Comparison of ENCODE assay signal across 1 cellular context in the genomic region with DNA sequence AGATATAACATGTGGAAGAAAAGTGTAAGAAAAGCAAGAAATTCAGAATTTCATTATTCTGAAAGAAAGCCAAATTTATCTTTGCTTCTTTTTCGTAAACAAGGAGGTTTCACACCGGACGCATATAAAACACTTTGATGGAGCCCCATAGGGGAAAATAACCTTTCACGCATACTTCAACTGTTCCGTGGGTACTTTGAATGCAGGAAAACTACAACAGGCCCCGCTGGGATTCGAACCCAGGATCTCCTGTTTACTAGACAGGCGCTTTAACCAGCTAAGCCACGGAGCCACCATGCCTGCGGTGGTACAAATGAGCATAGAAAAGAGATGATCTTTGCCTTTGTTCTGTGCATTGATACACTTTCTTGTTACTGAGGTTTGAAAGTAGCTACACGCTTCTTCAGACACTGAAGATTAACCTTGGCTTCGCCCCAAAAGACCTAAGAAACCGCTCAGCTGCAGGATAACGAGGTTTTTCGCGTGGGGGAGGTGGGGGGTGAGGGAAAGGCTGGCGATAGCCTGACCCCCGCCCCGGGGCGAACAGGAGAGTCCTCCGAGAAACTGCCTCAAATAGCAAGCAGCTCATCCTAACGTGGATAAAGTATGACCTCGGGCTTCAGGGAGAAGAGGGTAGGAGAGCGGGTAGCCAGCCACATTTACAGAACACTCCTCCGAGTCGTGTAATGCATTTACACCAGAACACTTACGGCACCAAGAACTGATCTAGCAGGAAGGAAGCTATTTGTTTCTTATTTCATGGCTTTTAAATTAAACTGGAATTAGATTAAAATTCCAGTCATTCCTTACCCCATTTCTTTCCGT.
A peak's percentile ranks its signal among the peaks of the same experiment; 100 is the strongest.
TF ChIP-seq lines count a peak whose summit lies in the region.

No MANE protein-coding gene starts in this region.

TF ChIP-seq in HepG2, 621 proteins besides CTCF, POLR2A, EP300 and RAD21 (continued from another document and continues in another):
- TF ChIP-seq, protein P1, sequence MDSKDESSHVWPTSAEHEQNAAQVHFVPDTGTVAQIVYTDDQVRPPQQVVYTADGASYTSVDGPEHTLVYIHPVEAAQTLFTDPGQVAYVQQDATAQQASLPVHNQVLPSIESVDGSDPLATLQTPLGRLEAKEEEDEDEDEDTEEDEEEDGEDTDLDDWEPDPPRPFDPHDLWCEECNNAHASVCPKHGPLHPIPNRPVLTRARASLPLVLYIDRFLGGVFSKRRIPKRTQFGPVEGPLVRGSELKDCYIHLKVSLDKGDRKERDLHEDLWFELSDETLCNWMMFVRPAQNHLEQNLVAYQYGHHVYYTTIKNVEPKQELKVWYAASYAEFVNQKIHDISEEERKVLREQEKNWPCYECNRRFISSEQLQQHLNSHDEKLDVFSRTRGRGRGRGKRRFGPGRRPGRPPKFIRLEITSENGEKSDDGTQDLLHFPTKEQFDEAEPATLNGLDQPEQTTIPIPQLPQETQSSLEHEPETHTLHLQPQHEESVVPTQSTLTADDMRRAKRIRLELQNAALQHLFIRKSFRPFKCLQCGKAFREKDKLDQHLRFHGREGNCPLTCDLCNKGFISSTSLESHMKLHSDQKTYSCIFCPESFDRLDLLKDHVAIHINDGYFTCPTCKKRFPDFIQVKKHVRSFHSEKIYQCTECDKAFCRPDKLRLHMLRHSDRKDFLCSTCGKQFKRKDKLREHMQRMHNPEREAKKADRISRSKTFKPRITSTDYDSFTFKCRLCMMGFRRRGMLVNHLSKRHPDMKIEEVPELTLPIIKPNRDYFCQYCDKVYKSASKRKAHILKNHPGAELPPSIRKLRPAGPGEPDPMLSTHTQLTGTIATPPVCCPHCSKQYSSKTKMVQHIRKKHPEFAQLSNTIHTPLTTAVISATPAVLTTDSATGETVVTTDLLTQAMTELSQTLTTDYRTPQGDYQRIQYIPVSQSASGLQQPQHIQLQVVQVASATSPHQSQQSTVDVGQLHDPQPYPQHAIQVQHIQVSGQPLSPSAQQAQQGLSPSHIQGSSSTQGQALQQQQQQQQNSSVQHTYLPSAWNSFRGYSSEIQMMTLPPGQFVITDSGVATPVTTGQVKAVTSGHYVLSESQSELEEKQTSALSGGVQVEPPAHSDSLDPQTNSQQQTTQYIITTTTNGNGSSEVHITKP (CRISPR knock-in tag; IDR thresholded peaks at IDR 0.05; ENCODE audit: low read depth), result peak; percentile 48; the same call in 1 of the 2 replicates
- TF ChIP-seq, protein P2, sequence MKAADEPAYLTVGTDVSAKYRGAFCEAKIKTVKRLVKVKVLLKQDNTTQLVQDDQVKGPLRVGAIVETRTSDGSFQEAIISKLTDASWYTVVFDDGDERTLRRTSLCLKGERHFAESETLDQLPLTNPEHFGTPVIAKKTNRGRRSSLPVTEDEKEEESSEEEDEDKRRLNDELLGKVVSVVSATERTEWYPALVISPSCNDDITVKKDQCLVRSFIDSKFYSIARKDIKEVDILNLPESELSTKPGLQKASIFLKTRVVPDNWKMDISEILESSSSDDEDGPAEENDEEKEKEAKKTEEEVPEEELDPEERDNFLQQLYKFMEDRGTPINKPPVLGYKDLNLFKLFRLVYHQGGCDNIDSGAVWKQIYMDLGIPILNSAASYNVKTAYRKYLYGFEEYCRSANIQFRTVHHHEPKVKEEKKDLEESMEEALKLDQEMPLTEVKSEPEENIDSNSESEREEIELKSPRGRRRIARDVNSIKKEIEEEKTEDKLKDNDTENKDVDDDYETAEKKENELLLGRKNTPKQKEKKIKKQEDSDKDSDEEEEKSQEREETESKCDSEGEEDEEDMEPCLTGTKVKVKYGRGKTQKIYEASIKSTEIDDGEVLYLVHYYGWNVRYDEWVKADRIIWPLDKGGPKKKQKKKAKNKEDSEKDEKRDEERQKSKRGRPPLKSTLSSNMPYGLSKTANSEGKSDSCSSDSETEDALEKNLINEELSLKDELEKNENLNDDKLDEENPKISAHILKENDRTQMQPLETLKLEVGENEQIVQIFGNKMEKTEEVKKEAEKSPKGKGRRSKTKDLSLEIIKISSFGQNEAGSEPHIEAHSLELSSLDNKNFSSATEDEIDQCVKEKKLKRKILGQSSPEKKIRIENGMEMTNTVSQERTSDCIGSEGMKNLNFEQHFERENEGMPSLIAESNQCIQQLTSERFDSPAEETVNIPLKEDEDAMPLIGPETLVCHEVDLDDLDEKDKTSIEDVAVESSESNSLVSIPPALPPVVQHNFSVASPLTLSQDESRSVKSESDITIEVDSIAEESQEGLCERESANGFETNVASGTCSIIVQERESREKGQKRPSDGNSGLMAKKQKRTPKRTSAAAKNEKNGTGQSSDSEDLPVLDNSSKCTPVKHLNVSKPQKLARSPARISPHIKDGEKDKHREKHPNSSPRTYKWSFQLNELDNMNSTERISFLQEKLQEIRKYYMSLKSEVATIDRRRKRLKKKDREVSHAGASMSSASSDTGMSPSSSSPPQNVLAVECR (CRISPR knock-in tag; IDR thresholded peaks at IDR 0.05; ENCODE audit: borderline replicate concordance), result peak; percentile 74; the same call in 1 of the 2 replicates
- no peak for TF ChIP-seq KDM1A (CRISPR knock-in tag; IDR thresholded peaks at IDR 0.05)
- peak; percentile 93 for TF ChIP-seq FOXK1 (CRISPR knock-in tag; IDR thresholded peaks at IDR 0.05; ENCODE audit: borderline replicate concordance, low read depth)
- TF ChIP-seq RORA (CRISPR knock-in tag; IDR thresholded peaks at IDR 0.05), result no peak
- peak; percentile 34; the same call in 1 of the 2 replicates for TF ChIP-seq GFI1 (CRISPR knock-in tag; IDR thresholded peaks at IDR 0.05; ENCODE audit: borderline replicate concordance)
- TF ChIP-seq, protein P3, sequence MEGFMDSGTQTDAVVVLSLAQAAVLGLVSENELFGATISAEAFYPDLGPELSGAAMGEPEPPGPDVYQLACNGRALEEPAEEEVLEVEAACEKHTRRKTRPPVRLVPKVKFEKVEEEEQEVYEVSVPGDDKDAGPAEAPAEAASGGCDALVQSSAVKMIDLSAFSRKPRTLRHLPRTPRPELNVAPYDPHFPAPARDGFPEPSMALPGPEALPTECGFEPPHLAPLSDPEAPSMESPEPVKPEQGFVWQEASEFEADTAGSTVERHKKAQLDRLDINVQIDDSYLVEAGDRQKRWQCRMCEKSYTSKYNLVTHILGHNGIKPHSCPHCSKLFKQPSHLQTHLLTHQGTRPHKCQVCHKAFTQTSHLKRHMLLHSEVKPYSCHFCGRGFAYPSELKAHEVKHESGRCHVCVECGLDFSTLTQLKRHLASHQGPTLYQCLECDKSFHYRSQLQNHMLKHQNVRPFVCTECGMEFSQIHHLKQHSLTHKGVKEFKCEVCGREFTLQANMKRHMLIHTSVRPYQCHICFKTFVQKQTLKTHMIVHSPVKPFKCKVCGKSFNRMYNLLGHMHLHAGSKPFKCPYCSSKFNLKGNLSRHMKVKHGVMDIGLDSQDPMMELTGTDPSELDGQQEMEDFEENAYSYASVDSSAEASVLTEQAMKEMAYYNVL (CRISPR knock-in tag; IDR thresholded peaks at IDR 0.05; ENCODE audit: borderline replicate concordance), result peak; percentile 55; the same call in 1 of the 2 replicates
- no peak for TF ChIP-seq ONECUT2 (CRISPR knock-in tag; IDR thresholded peaks at IDR 0.05)
- TF ChIP-seq REPIN1 (CRISPR knock-in tag; IDR thresholded peaks at IDR 0.05; ENCODE audit: borderline replicate concordance, low read depth), result peak; percentile 70; the same call in 1 of the 2 replicates
- peak; percentile 93 for TF ChIP-seq ERF (CRISPR knock-in tag; IDR thresholded peaks at IDR 0.05)
- peak; percentile 78; the same call in 1 of the 2 replicates for TF ChIP-seq SSRP1 (CRISPR knock-in tag; IDR thresholded peaks at IDR 0.05)
- 0 out of 2 replicates have a peak, but pooled peaks have one; percentile 11 for TF ChIP-seq HNF4A (CRISPR knock-in tag; IDR thresholded peaks at IDR 0.05)
- no peak for TF ChIP-seq ADNP (CRISPR knock-in tag; IDR thresholded peaks at IDR 0.05)
- TF ChIP-seq ZFY (CRISPR knock-in tag; IDR thresholded peaks at IDR 0.05), result peak; percentile 27; the same call in 1 of the 2 replicates
- no peak for TF ChIP-seq ZZZ3 (CRISPR knock-in tag; IDR thresholded peaks at IDR 0.05; ENCODE audit: borderline replicate concordance)
- TF ChIP-seq, protein P4, sequence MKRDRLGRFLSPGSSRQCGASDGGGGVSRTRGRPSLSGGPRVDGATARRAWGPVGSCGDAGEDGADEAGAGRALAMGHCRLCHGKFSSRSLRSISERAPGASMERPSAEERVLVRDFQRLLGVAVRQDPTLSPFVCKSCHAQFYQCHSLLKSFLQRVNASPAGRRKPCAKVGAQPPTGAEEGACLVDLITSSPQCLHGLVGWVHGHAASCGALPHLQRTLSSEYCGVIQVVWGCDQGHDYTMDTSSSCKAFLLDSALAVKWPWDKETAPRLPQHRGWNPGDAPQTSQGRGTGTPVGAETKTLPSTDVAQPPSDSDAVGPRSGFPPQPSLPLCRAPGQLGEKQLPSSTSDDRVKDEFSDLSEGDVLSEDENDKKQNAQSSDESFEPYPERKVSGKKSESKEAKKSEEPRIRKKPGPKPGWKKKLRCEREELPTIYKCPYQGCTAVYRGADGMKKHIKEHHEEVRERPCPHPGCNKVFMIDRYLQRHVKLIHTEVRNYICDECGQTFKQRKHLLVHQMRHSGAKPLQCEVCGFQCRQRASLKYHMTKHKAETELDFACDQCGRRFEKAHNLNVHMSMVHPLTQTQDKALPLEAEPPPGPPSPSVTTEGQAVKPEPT (CRISPR knock-in tag; IDR thresholded peaks at IDR 0.05; ENCODE audit: low read depth), result no peak
- TF ChIP-seq ZNF124 (CRISPR knock-in tag; IDR thresholded peaks at IDR 0.05), result peak; percentile 95
- peak; percentile 53; the same call in 1 of the 2 replicates for TF ChIP-seq ZSCAN20 (CRISPR knock-in tag; IDR thresholded peaks at IDR 0.05; ENCODE audit: borderline replicate concordance)
- peak; percentile 60; the same call in 1 of the 2 replicates for TF ChIP-seq TMF1 (CRISPR knock-in tag; IDR thresholded peaks at IDR 0.05; ENCODE audit: low read depth)
- TF ChIP-seq ZNF674 (CRISPR knock-in tag; IDR thresholded peaks at IDR 0.05; ENCODE audit: low read depth), result no peak
- TF ChIP-seq ZNF136 (CRISPR knock-in tag; IDR thresholded peaks at IDR 0.05; ENCODE audit: low read depth), result peak; percentile 95; the same call in 1 of the 2 replicates
- TF ChIP-seq, protein P5, sequence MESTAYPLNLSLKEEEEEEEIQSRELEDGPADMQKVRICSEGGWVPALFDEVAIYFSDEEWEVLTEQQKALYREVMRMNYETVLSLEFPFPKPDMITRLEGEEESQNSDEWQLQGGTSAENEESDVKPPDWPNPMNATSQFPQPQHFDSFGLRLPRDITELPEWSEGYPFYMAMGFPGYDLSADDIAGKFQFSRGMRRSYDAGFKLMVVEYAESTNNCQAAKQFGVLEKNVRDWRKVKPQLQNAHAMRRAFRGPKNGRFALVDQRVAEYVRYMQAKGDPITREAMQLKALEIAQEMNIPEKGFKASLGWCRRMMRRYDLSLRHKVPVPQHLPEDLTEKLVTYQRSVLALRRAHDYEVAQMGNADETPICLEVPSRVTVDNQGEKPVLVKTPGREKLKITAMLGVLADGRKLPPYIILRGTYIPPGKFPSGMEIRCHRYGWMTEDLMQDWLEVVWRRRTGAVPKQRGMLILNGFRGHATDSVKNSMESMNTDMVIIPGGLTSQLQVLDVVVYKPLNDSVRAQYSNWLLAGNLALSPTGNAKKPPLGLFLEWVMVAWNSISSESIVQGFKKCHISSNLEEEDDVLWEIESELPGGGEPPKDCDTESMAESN (CRISPR knock-in tag; conservative IDR thresholded peaks at IDR 0.05), result peak; percentile 59
- no peak for TF ChIP-seq ZBTB8A (CRISPR knock-in tag; IDR thresholded peaks at IDR 0.05; ENCODE audit: borderline replicate concordance, low read depth)
- TF ChIP-seq ZNF350 (CRISPR knock-in tag; IDR thresholded peaks at IDR 0.05; ENCODE audit: borderline replicate concordance, low read depth), result peak; percentile 89; the same call in 1 of the 2 replicates
- TF ChIP-seq ZNF263 (CRISPR knock-in tag; IDR thresholded peaks at IDR 0.05), result no peak
- TF ChIP-seq, protein P6, sequence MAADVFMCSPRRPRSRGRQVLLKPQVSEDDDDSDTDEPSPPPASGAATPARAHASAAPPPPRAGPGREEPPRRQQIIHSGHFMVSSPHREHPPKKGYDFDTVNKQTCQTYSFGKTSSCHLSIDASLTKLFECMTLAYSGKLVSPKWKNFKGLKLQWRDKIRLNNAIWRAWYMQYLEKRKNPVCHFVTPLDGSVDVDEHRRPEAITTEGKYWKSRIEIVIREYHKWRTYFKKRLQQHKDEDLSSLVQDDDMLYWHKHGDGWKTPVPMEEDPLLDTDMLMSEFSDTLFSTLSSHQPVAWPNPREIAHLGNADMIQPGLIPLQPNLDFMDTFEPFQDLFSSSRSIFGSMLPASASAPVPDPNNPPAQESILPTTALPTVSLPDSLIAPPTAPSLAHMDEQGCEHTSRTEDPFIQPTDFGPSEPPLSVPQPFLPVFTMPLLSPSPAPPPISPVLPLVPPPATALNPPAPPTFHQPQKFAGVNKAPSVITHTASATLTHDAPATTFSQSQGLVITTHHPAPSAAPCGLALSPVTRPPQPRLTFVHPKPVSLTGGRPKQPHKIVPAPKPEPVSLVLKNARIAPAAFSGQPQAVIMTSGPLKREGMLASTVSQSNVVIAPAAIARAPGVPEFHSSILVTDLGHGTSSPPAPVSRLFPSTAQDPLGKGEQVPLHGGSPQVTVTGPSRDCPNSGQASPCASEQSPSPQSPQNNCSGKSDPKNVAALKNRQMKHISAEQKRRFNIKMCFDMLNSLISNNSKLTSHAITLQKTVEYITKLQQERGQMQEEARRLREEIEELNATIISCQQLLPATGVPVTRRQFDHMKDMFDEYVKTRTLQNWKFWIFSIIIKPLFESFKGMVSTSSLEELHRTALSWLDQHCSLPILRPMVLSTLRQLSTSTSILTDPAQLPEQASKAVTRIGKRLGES (CRISPR knock-in tag; IDR thresholded peaks at IDR 0.05; ENCODE audit: borderline replicate concordance), result no peak
- TF ChIP-seq, protein P7, sequence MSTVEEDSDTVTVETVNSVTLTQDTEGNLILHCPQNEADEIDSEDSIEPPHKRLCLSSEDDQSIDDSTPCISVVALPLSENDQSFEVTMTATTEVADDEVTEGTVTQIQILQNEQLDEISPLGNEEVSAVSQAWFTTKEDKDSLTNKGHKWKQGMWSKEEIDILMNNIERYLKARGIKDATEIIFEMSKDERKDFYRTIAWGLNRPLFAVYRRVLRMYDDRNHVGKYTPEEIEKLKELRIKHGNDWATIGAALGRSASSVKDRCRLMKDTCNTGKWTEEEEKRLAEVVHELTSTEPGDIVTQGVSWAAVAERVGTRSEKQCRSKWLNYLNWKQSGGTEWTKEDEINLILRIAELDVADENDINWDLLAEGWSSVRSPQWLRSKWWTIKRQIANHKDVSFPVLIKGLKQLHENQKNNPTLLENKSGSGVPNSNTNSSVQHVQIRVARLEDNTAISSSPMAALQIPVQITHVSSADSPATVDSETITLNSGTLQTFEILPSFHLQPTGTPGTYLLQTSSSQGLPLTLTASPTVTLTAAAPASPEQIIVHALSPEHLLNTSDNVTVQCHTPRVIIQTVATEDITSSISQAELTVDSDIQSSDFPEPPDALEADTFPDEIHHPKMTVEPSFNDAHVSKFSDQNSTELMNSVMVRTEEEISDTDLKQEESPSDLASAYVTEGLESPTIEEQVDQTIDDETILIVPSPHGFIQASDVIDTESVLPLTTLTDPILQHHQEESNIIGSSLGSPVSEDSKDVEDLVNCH (CRISPR knock-in tag; IDR thresholded peaks at IDR 0.05), result no peak
- peak; percentile 48; the same call in 1 of the 2 replicates for TF ChIP-seq ZFX (CRISPR knock-in tag; IDR thresholded peaks at IDR 0.05; ENCODE audit: low read depth)
- TF ChIP-seq FOXC1 (CRISPR knock-in tag; IDR thresholded peaks at IDR 0.05; ENCODE audit: borderline replicate concordance), result peak; percentile 80
- no peak for TF ChIP-seq FOXA1 (IDR thresholded peaks at IDR 0.05)
- peak; percentile 66; the same call in 1 of the 2 replicates for TF ChIP-seq FOXA1 (CRISPR knock-in tag; IDR thresholded peaks at IDR 0.05)
- peak; percentile 83 for TF ChIP-seq HDAC1 (CRISPR knock-in tag; IDR thresholded peaks at IDR 0.05)
- TF ChIP-seq FOXM1 (CRISPR knock-in tag; IDR thresholded peaks at IDR 0.05), result no peak
- no peak for TF ChIP-seq ZNF546 (CRISPR knock-in tag; conservative IDR thresholded peaks at IDR 0.05)
- no peak for TF ChIP-seq ZNF570 (CRISPR knock-in tag; IDR thresholded peaks at IDR 0.05; ENCODE audit: borderline replicate concordance)
- no peak for TF ChIP-seq SOX6 (IDR thresholded peaks at IDR 0.05)
- peak; percentile 83 for TF ChIP-seq SOX6 (CRISPR knock-in tag; IDR thresholded peaks at IDR 0.05)
- TF ChIP-seq ZNF430 (CRISPR knock-in tag; IDR thresholded peaks at IDR 0.05), result peak; percentile 77
